Comparison of ENCODE assay signal across 2 cellular contexts in the genomic region with DNA sequence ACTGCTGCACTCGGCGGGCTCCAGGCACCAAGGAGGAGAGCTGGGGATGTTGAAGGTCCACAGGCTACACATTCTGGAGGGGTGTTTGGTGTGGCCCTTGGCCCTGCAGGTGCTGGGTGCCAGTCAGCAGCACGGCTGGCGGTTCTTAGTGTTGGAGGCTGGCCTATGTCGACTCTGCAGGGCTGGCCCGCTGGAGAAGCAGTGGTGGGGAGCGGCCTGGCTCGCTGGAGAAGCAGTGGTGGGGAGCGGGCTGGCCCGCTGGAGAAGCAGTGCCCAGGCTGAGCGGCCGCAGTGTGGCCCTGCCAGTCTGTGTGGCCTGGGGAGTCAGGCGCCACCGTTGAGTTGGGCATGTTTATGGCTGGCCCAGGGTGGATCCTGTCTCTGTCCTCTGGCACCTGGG.
A peak's percentile ranks its signal among the peaks of the same experiment; 100 is the strongest.
TF ChIP-seq lines count a peak whose summit lies in the region.

No MANE protein-coding gene starts in this region.

TF ChIP-seq in HCT116, 20 proteins besides CTCF, POLR2A, EP300 and RAD21:
- no peak for TF ChIP-seq SIN3A (IDR thresholded peaks at IDR 0.05; ENCODE audit: low read depth)
- TF ChIP-seq EZH2phosphoT487 (IDR thresholded peaks at IDR 0.05; ENCODE audit: borderline replicate concordance): no peak
- TF ChIP-seq FOSL1 (IDR thresholded peaks at IDR 0.05; ENCODE audit: low read depth): no peak
- no peak for TF ChIP-seq YY1 (IDR thresholded peaks at IDR 0.05; ENCODE audit: extremely low read depth, insufficient replicate concordance, low read depth, low read length)
- TF ChIP-seq EZH2 (IDR thresholded peaks at IDR 0.05): no peak
- TF ChIP-seq ZFX (IDR thresholded peaks at IDR 0.05): no peak
- no peak for TF ChIP-seq ELF1 (IDR thresholded peaks at IDR 0.05; ENCODE audit: borderline replicate concordance, low read depth)
- no peak for TF ChIP-seq CEBPB (IDR thresholded peaks at IDR 0.05; ENCODE audit: low read depth)
- no peak for TF ChIP-seq TCF7L2 (IDR thresholded peaks at IDR 0.05; ENCODE audit: borderline replicate concordance, extremely low read depth, insufficient read depth, insufficient read length)
- TF ChIP-seq SRF (IDR thresholded peaks at IDR 0.05; ENCODE audit: low read depth): no peak
- no peak for TF ChIP-seq SP1 (IDR thresholded peaks at IDR 0.05; ENCODE audit: low read depth)
- TF ChIP-seq, protein P1, sequence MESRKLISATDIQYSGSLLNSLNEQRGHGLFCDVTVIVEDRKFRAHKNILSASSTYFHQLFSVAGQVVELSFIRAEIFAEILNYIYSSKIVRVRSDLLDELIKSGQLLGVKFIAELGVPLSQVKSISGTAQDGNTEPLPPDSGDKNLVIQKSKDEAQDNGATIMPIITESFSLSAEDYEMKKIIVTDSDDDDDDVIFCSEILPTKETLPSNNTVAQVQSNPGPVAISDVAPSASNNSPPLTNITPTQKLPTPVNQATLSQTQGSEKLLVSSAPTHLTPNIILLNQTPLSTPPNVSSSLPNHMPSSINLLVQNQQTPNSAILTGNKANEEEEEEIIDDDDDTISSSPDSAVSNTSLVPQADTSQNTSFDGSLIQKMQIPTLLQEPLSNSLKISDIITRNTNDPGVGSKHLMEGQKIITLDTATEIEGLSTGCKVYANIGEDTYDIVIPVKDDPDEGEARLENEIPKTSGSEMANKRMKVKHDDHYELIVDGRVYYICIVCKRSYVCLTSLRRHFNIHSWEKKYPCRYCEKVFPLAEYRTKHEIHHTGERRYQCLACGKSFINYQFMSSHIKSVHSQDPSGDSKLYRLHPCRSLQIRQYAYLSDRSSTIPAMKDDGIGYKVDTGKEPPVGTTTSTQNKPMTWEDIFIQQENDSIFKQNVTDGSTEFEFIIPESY (IDR thresholded peaks at IDR 0.05; ENCODE audit: extremely low read depth, insufficient replicate concordance, low read length): no peak
- TF ChIP-seq, protein P2, sequence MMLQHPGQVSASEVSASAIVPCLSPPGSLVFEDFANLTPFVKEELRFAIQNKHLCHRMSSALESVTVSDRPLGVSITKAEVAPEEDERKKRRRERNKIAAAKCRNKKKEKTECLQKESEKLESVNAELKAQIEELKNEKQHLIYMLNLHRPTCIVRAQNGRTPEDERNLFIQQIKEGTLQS (IDR thresholded peaks at IDR 0.05): no peak
- no peak for TF ChIP-seq EGR1 (IDR thresholded peaks at IDR 0.05; ENCODE audit: low read depth)

TF ChIP-seq in K562, 482 proteins besides CTCF, POLR2A, EP300 and RAD21:
- peak; percentile 16; the same call in 1 of the 2 replicates for TF ChIP-seq POLR2G (IDR thresholded peaks at IDR 0.05; ENCODE audit: low read depth, low read length)
- TF ChIP-seq DPF2 (IDR thresholded peaks at IDR 0.05): no peak
